ENCODE assay signal across 1 cellular context in genomic region chr11:57604289-57605010, GRCh38.
TF ChIP-seq lines count a peak whose summit lies in the region.

No MANE protein-coding gene starts in this region.

TF ChIP-seq in WTC11, 78 proteins besides CTCF, POLR2A, EP300 and RAD21:
- TF ChIP-seq NR1H2 (CRISPR knock-in tag; IDR thresholded peaks at IDR 0.05) (no peak), USF1 (CRISPR knock-in tag; IDR thresholded peaks at IDR 0.05) (no peak), HMGA2 (CRISPR knock-in tag; IDR thresholded peaks at IDR 0.05) (no peak), SP1 (CRISPR knock-in tag; conservative IDR thresholded peaks at IDR 0.05) (no peak)
